ENCODE assay signal across 17 cellular contexts in genomic region chr13:93289842-93290241, GRCh38.
A peak's percentile ranks its signal among the peaks of the same experiment; 100 is the strongest.
DNase-seq lines count a peak whose midpoint lies in the region; ATAC-seq and TF ChIP-seq lines count a peak whose summit lies in the region.
"Had no signal": no experiment of that assay in that cellular context is flagged by ENCODE, and none has a peak within 500 bp of the region (broad histone marks: within the 10 kb centered on the region; RNA-seq: fewer than 3 reads in every experiment).

No MANE protein-coding gene starts in this region.

- DNase-seq in NCI-H510A treated with DMSO at 0.1 percent for 48 hours (lab: John Stamatoyannopoulos, UW) (peak; percentile 45), NCI-H510A (lab: John Stamatoyannopoulos, UW) (no peak), NCI-H69 (lab: John Stamatoyannopoulos, UW) (peak; percentile 81), epithelial cell of proximal tubule (ENCODE audit: low read depth) (peak; percentile 42), H7 (no peak), epidermal melanocyte (ENCODE audit: insufficient read length, low spot score) (no peak), T-helper 17 cell (no peak), NCI-H748 (lab: John Stamatoyannopoulos, UW; ENCODE audit: unreplicated experiment) (no peak)
- DNase-seq: 8988T, COR-L47, H9, NCI-H1417 treated with DMSO at 0.1 percent for 48 hours, NCI-H187 treated with DMSO at 0.1 percent for 48 hours, NCI-H446 treated with DMSO at 0.1 percent for 48 hours, RPMI8226, SHP77 treated with DMSO at 0.1 percent for 48 hours had no signal

- H3K36me3 Mint-ChIP-seq in T-helper 17 cell (ENCODE audit: low read depth) = no peaks in the 10 kb centered on the region

- H3K9me3 ChIP-seq in T-helper 17 cell (ENCODE audit: control insufficient read depth, low read length, poor library complexity, severe bottlenecking) = no peaks in the 10 kb centered on the region

- no peaks in the 10 kb centered on the region for H3K27me3 Mint-ChIP-seq in T-helper 17 cell
- H3K27me3 Mint-ChIP-seq: B cell had no signal

- no peaks in the 10 kb centered on the region for H3K4me1 Mint-ChIP-seq in T-helper 17 cell
- H3K4me1 Mint-ChIP-seq: B cell had no signal

- H3K4me3 ChIP-seq in epithelial cell of proximal tubule (ENCODE audit: low read depth, low read length) (no peak overlapping the region), H7 (ENCODE audit: insufficient read depth, low read depth, low read length) (no peak overlapping the region)

- no peaks in the 10 kb centered on the region for H3K27me3 ChIP-seq in H7 (ENCODE audit: control insufficient read depth, insufficient read depth, low read length)

- no peak for TF ChIP-seq CTCF in epithelial cell of proximal tubule (conservative IDR thresholded peaks at IDR 0.05; ENCODE audit: low read depth, low read length)

- no peaks in the 10 kb centered on the region for H3K36me3 ChIP-seq in H7 (replicated peaks; ENCODE audit: control insufficient read depth, insufficient read depth, low read length)

- ATAC-seq in T-helper 17 cell = no peak

- H3K4me3 Mint-ChIP-seq in T-helper 17 cell = no peak overlapping the region
- H3K4me3 Mint-ChIP-seq: B cell, H9 had no signal

- no peak overlapping the region for H3K27ac Mint-ChIP-seq in T-helper 17 cell
- H3K27ac Mint-ChIP-seq: B cell, H9 had no signal

Comparison
In these comparisons a context has a peak if more than half of its experiments do, and no peak if none do; other contexts are left out.
1. DNase-seq: peak in NCI-H510A treated with DMSO at 0.1 percent for 48 hours (single experiment), NCI-H69 (single experiment) and epithelial cell of proximal tubule (single experiment); none in NCI-H510A (single experiment), H7 (single experiment), epidermal melanocyte (single experiment), T-helper 17 cell (0 of 3) and NCI-H748 (single experiment).